In the genomic region with DNA sequence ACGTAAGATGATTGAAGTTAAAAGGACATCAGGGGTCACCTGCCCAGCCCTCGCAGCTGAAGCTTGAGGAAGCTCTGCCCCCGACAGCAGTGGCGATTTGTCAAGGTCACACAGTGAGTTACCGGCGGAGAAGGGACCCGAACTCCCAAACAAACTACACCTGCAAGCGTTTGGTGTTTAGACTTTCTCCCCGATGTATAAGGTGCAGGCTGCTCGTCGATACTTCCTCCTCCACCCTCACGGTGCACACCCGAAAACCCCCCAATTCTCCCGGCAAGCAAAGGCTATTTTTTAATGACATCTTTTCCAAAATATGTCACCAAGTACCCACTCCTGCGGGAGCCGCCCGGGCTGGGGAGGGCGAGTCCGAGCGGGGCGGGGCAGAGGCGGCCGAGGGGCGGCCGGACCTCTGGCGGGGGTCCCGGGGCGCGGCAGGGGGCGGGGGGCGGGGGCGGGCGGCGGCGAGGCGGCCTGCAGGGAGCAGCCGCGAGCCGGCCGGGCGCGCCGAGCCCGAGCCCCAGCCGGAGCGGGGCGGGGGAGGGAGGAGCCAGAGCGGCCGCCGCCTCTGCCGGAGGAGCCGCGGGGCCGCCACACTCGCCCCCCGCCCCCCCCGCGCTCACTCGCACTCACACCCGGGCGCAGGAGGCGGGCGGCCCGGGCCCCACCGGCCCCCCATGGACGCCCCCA, we compare ENCODE assay signal across 1 cellular context.
TF ChIP-seq lines count a peak whose summit lies in the region.

Gene THRA (plus strand): TSS at position 619 of the 687 bp plus-strand sequence. CDS start 11,524 bp downstream, outside the sequence.

TF ChIP-seq in HEK293, 187 proteins besides CTCF, POLR2A, EP300 and RAD21 (continued from another document):
- TF ChIP-seq, protein P1, sequence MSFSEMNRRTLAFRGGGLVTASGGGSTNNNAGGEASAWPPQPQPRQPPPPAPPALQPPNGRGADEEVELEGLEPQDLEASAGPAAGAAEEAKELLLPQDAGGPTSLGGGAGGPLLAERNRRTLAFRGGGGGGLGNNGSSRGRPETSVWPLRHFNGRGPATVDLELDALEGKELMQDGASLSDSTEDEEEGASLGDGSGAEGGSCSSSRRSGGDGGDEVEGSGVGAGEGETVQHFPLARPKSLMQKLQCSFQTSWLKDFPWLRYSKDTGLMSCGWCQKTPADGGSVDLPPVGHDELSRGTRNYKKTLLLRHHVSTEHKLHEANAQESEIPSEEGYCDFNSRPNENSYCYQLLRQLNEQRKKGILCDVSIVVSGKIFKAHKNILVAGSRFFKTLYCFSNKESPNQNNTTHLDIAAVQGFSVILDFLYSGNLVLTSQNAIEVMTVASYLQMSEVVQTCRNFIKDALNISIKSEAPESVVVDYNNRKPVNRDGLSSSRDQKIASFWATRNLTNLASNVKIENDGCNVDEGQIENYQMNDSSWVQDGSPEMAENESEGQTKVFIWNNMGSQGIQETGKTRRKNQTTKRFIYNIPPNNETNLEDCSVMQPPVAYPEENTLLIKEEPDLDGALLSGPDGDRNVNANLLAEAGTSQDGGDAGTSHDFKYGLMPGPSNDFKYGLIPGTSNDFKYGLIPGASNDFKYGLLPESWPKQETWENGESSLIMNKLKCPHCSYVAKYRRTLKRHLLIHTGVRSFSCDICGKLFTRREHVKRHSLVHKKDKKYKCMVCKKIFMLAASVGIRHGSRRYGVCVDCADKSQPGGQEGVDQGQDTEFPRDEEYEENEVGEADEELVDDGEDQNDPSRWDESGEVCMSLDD (tag by site-specific recombination; IDR thresholded peaks at IDR 0.05) = peak; percentile 56
- TF ChIP-seq ZNF175 (tag by site-specific recombination; IDR thresholded peaks at IDR 0.05) = no peak
TF ChIP-seq in HEK293: peak in this region for 4.
